8 cellular contexts compared by ENCODE assay signal in the genomic region with DNA sequence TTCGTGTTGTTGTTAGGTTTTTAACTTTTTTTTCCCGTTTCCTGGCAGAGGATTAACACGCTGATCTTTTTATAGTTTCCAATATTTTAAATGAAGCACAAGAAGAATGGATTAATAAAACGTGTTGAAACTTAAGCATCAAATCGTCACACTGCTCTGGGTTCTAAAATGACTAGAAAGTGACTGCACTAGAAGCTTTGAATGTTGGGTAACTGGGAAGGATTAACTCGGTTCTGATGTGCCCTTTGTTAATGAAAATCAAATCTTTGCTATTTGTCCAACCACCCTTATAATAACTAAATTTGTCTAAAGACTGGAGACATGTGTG.
DNase-seq lines count a peak whose midpoint lies in the region; ATAC-seq, FAIRE-seq and TF ChIP-seq lines count a peak whose summit lies in the region.

No MANE protein-coding gene starts in this region.

- no peaks in the 10 kb centered on the region for H3K36me3 ChIP-seq in bronchial epithelial cell (ENCODE audit: control insufficient read depth, insufficient read depth, low read length)

- peaks cover 1 to 13% (median 5%) of the 10 kb centered on the region in 7 donors for H3K9me3 Mint-ChIP-seq in naive B cell

- no peak for TF ChIP-seq CTCF in bronchial epithelial cell (IDR thresholded peaks at IDR 0.05; ENCODE audit: insufficient read depth, low read length, severe bottlenecking)

- H3K27ac Mint-ChIP-seq in naive B cell, result peak overlapping the region in 5 of 6 donors; percentile 52 to 93 (median 75)

- peaks cover 17 to 21% (median 18%) of the 10 kb centered on the region in 3 donors for H3K4me1 Mint-ChIP-seq in naive B cell

- peak overlapping the region; percentile 85 to 99 (median 90) for H3K4me3 Mint-ChIP-seq in naive B cell

- H3K36me3 Mint-ChIP-seq in naive B cell, result peaks cover 0 to 7% of the 10 kb centered on the region in 2 donors

- H3K27me3 ChIP-seq in bronchial epithelial cell (ENCODE audit: control insufficient read depth, insufficient read depth, low read length), result no peaks in the 10 kb centered on the region

- peak; percentile 5 for ATAC-seq in GM18873 (IDR thresholded peaks at IDR 0.05; ENCODE audit: low FRiP score, unreplicated experiment)
- ATAC-seq in HG03342 (IDR thresholded peaks at IDR 0.05; ENCODE audit: unreplicated experiment), result peak; percentile 6
- no peak for ATAC-seq in naive B cell (ENCODE audit: low read depth in 2 of 2)

- peaks cover 0 to 5% (median 0%) of the 10 kb centered on the region in 3 donors for H3K27me3 Mint-ChIP-seq in naive B cell

- FAIRE-seq in bronchial epithelial cell (lab: Jason Lieb, UNC), result no peak

- DNase-seq in bronchial epithelial cell (ENCODE audit: low read depth) (no peak), naive B cell (no peak), globus pallidus (ENCODE audit: low spot score) (no peak), NOMO-1 treated with DMSO at 0.1 percent for 48 hours (lab: John Stamatoyannopoulos, UW; ENCODE audit: unreplicated experiment) (no peak), pons (ENCODE audit: low spot score) (no peak), mesenteric fat pad (ENCODE audit: low spot score) (no peak)

- peak overlapping the region; percentile 39 for H3K4me3 ChIP-seq in bronchial epithelial cell (ENCODE audit: low read depth, low read length)

Comparison
In these comparisons a context has a peak if more than half of its experiments do, and no peak if none do; other contexts are left out.
1. ATAC-seq: peak in GM18873 (single experiment) and HG03342 (single experiment); none in naive B cell (0 of 2).